1 cellular context compared by ENCODE assay signal in the genomic region with DNA sequence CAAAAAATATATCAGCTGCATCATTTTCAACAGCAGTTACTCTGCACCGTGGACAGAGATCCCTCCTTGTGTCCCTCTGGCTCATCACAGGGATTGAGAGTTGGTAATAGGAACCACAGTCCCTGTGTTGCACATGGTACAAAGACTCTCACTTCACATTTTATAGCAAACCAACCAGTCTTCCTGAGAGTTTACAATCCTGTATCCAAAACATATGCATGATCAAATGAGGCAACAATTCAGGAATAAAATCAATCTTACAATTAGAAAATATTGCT.
TF ChIP-seq lines count a peak whose summit lies in the region.

No MANE protein-coding gene starts in this region.

TF ChIP-seq in SK-N-SH treated with all-trans-retinoic acid at 6 μM for 48 hours, 23 proteins besides CTCF, POLR2A, EP300 and RAD21 (continued from another document):
- TF ChIP-seq, protein P1, sequence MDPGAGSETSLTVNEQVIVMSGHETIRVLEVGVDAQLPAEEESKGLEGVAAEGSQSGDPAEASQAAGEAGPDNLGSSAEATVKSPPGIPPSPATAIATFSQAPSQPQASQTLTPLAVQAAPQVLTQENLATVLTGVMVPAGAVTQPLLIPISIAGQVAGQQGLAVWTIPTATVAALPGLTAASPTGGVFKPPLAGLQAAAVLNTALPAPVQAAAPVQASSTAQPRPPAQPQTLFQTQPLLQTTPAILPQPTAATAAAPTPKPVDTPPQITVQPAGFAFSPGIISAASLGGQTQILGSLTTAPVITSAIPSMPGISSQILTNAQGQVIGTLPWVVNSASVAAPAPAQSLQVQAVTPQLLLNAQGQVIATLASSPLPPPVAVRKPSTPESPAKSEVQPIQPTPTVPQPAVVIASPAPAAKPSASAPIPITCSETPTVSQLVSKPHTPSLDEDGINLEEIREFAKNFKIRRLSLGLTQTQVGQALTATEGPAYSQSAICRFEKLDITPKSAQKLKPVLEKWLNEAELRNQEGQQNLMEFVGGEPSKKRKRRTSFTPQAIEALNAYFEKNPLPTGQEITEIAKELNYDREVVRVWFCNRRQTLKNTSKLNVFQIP (CRISPR knock-in tag; IDR thresholded peaks at IDR 0.05; ENCODE audit: borderline replicate concordance, low read depth) = no peak
- TF ChIP-seq, protein P2, sequence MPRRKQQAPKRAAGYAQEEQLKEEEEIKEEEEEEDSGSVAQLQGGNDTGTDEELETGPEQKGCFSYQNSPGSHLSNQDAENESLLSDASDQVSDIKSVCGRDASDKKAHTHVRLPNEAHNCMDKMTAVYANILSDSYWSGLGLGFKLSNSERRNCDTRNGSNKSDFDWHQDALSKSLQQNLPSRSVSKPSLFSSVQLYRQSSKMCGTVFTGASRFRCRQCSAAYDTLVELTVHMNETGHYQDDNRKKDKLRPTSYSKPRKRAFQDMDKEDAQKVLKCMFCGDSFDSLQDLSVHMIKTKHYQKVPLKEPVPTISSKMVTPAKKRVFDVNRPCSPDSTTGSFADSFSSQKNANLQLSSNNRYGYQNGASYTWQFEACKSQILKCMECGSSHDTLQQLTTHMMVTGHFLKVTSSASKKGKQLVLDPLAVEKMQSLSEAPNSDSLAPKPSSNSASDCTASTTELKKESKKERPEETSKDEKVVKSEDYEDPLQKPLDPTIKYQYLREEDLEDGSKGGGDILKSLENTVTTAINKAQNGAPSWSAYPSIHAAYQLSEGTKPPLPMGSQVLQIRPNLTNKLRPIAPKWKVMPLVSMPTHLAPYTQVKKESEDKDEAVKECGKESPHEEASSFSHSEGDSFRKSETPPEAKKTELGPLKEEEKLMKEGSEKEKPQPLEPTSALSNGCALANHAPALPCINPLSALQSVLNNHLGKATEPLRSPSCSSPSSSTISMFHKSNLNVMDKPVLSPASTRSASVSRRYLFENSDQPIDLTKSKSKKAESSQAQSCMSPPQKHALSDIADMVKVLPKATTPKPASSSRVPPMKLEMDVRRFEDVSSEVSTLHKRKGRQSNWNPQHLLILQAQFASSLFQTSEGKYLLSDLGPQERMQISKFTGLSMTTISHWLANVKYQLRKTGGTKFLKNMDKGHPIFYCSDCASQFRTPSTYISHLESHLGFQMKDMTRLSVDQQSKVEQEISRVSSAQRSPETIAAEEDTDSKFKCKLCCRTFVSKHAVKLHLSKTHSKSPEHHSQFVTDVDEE (CRISPR knock-in tag; IDR thresholded peaks at IDR 0.05) = no peak
- no peak for TF ChIP-seq ISL1 (CRISPR knock-in tag; IDR thresholded peaks at IDR 0.05)
- TF ChIP-seq ZC3H10 (CRISPR knock-in tag; IDR thresholded peaks at IDR 0.05) = no peak
- TF ChIP-seq, protein P3, sequence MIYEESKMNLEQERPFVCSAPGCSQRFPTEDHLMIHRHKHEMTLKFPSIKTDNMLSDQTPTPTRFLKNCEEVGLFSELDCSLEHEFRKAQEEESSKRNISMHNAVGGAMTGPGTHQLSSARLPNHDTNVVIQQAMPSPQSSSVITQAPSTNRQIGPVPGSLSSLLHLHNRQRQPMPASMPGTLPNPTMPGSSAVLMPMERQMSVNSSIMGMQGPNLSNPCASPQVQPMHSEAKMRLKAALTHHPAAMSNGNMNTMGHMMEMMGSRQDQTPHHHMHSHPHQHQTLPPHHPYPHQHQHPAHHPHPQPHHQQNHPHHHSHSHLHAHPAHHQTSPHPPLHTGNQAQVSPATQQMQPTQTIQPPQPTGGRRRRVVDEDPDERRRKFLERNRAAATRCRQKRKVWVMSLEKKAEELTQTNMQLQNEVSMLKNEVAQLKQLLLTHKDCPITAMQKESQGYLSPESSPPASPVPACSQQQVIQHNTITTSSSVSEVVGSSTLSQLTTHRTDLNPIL (CRISPR knock-in tag; IDR thresholded peaks at IDR 0.05; ENCODE audit: low read depth) = no peak
- TF ChIP-seq ZNF8 (CRISPR knock-in tag; IDR thresholded peaks at IDR 0.05) = no peak
- TF ChIP-seq, protein P4, sequence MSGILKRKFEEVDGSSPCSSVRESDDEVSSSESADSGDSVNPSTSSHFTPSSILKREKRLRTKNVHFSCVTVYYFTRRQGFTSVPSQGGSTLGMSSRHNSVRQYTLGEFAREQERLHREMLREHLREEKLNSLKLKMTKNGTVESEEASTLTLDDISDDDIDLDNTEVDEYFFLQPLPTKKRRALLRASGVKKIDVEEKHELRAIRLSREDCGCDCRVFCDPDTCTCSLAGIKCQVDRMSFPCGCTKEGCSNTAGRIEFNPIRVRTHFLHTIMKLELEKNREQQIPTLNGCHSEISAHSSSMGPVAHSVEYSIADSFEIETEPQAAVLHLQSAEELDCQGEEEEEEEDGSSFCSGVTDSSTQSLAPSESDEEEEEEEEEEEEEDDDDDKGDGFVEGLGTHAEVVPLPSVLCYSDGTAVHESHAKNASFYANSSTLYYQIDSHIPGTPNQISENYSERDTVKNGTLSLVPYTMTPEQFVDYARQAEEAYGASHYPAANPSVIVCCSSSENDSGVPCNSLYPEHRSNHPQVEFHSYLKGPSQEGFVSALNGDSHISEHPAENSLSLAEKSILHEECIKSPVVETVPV (CRISPR knock-in tag; IDR thresholded peaks at IDR 0.05) = no peak
- TF ChIP-seq ARNTL (CRISPR knock-in tag; IDR thresholded peaks at IDR 0.05; ENCODE audit: borderline replicate concordance, low read depth) = no peak
- TF ChIP-seq TOX (CRISPR knock-in tag; IDR thresholded peaks at IDR 0.05; ENCODE audit: borderline replicate concordance) = no peak
- TF ChIP-seq SNAI2 (CRISPR knock-in tag; IDR thresholded peaks at IDR 0.05) = no peak
- TF ChIP-seq ZNF565 (CRISPR knock-in tag; conservative IDR thresholded peaks at IDR 0.05; ENCODE audit: low read depth) = no peak
- TF ChIP-seq ZFP3 (CRISPR knock-in tag; IDR thresholded peaks at IDR 0.05) = no peak
TF ChIP-seq in SK-N-SH treated with all-trans-retinoic acid at 6 μM for 48 hours: peak in this region for 0.
